In genomic region chr3:196079736-196080516, GRCh38 we compare ENCODE assay signal across 8 cellular contexts. TPM values are rescaled to one million over a fixed set of nuclear protein-coding genes. Genes with fewer than 3 reads are reported as not detected.
DNase-seq lines count a peak whose midpoint lies in the region; ATAC-seq and TF ChIP-seq lines count a peak whose summit lies in the region.
"Not testable (repeated sequence)": the region's sequence is repeated elsewhere in the genome, so short reads cannot be mapped to it uniquely, and the experiment has no call there.

No MANE protein-coding gene starts in this region.

- not testable (repeated sequence) for H2AFZ ChIP-seq in trophoblast cell (ENCODE audit: insufficient read depth, low read length, poor library complexity)

- H4K91ac ChIP-seq in trophoblast cell (ENCODE audit: low read depth, low read length) = not testable (repeated sequence)

- H3K79me1 ChIP-seq in trophoblast cell (ENCODE audit: low read length) = not testable (repeated sequence)

- TF ChIP-seq RAD21 in liver (IDR thresholded peaks at IDR 0.05) = not testable (repeated sequence)

- peak in 1 of 4 donors; percentile 4 for TF ChIP-seq POLR2A in upper lobe of left lung (IDR thresholded peaks at IDR 0.05)

- peaks cover 16% of the 10 kb centered on the region for H3K79me2 ChIP-seq in trophoblast cell (ENCODE audit: control insufficient read depth, insufficient read depth, low read length, poor library complexity)

- not testable (repeated sequence) for DNase-seq in GM06990 (ENCODE audit: extremely low read depth, insufficient read length); MG63; T-helper 17 cell; activated naive CD8-positive, alpha-beta T cell treated with anti-CD3 and anti-CD28 coated beads, Interleukin-2, amount 10 ng/mL, durations not matched to agents 7 days and 5 days; epithelial cell of esophagus (ENCODE audit: low read depth); trophoblast cell; upper lobe of left lung

- not testable (repeated sequence) for H2AK5ac ChIP-seq in trophoblast cell (ENCODE audit: low read length)

- H3K4ac ChIP-seq in trophoblast cell (ENCODE audit: low read depth, low read length) = peak overlapping the region; percentile 86

- POLR2A ChIA-PET in activated naive CD8-positive, alpha-beta T cell treated with anti-CD3 and anti-CD28 coated beads, Interleukin-2, amount 10 ng/mL, durations not matched to agents 7 days and 5 days (lab: Charles Lee) = interaction anchor here (0.8 to 2.9 kb wide), 6 partner anchors 16 to 194 kb away, joined by 3 to 19 read pairs (median 5); no protein-coding TSS in a partner anchor

- not testable (repeated sequence) for H3K9me3 Mint-ChIP-seq in activated naive CD8-positive, alpha-beta T cell treated with anti-CD3 and anti-CD28 coated beads, Interleukin-2, amount 10 ng/mL, durations not matched to agents 7 days and 5 days

- peaks cover 47% of the 10 kb centered on the region for H3K4me1 Mint-ChIP-seq in T-helper 17 cell
- peaks cover 35% of the 10 kb centered on the region for H3K4me1 Mint-ChIP-seq in activated naive CD8-positive, alpha-beta T cell treated with anti-CD3 and anti-CD28 coated beads, Interleukin-2, amount 10 ng/mL, durations not matched to agents 7 days and 5 days

- H3K4me3 Mint-ChIP-seq in T-helper 17 cell = peak overlapping the region; percentile 96
- peak overlapping the region; percentile 99 for H3K4me3 Mint-ChIP-seq in activated naive CD8-positive, alpha-beta T cell treated with anti-CD3 and anti-CD28 coated beads, Interleukin-2, amount 10 ng/mL, durations not matched to agents 7 days and 5 days

- H3K27ac ChIP-seq in liver (ENCODE audit: low read depth in 1 of 2, low read length in 2 of 2); trophoblast cell (ENCODE audit: low read depth, low read length): not testable (repeated sequence)
- peak overlapping the region in 2 of 4 donors; percentile 89 to 95 for H3K27ac ChIP-seq in upper lobe of left lung

- not testable (repeated sequence) for TF ChIP-seq CTCF in GM06990 (IDR thresholded peaks at IDR 0.05; ENCODE audit: insufficient read depth, low read length, poor library complexity, severe bottlenecking); epithelial cell of esophagus (IDR thresholded peaks at IDR 0.05; ENCODE audit: insufficient read depth, low read depth, low read length, missing control alignments); liver (IDR thresholded peaks at IDR 0.05; ENCODE audit: low read depth, low read length, missing input control); upper lobe of left lung (IDR thresholded peaks at IDR 0.05)

- not testable (repeated sequence) for H2BK5ac ChIP-seq in trophoblast cell (ENCODE audit: low read depth, low read length, poor library complexity)

- not testable (repeated sequence) for ATAC-seq in T-helper 17 cell; activated naive CD8-positive, alpha-beta T cell treated with anti-CD3 and anti-CD28 coated beads, Interleukin-2, amount 10 ng/mL, durations not matched to agents 7 days and 5 days (ENCODE audit: low read depth); upper lobe of left lung (ENCODE audit: low FRiP score in 2 of 2)

- H3K14ac ChIP-seq in trophoblast cell (ENCODE audit: low read length) = not testable (repeated sequence)

- H3K36me3 Mint-ChIP-seq in T-helper 17 cell (ENCODE audit: low read depth) = not testable (repeated sequence)
- H3K36me3 Mint-ChIP-seq in activated naive CD8-positive, alpha-beta T cell treated with anti-CD3 and anti-CD28 coated beads, Interleukin-2, amount 10 ng/mL, durations not matched to agents 7 days and 5 days = peaks cover 20% of the 10 kb centered on the region

- H3K4me3 ChIP-seq in GM06990 (replicated peaks; ENCODE audit: low read depth, low read length) (peak overlapping the region; percentile 73), MG63 (peak overlapping the region; percentile 84), epithelial cell of esophagus (ENCODE audit: low read length) (peak overlapping the region; percentile 64), liver (ENCODE audit: low read depth in 1 of 3, low read length in 3 of 3) (peak overlapping the region in 2 of 3 donors; percentile 86 to 96), upper lobe of left lung (peak overlapping the region in 3 of 4 donors; percentile 71 to 99 (median 93))
- not testable (repeated sequence) for H3K4me3 ChIP-seq in trophoblast cell (ENCODE audit: low read depth, low read length)

- not testable (repeated sequence) for H3K23ac ChIP-seq in trophoblast cell (ENCODE audit: low read length)

- H2BK12ac ChIP-seq in trophoblast cell (ENCODE audit: low read length) = not testable (repeated sequence)

- peaks cover 3 to 16% (median 10%) of the 10 kb centered on the region in 4 donors for H3K4me1 ChIP-seq in liver (ENCODE audit: control insufficient read depth in 4 of 4, insufficient read depth in 4 of 4, low read length in 3 of 4)
- not testable (repeated sequence) for H3K4me1 ChIP-seq in trophoblast cell (ENCODE audit: control insufficient read depth in 1 of 2, insufficient read depth in 2 of 2, low read length in 2 of 2)
- peaks cover 12 to 25% (median 14%) of the 10 kb centered on the region in 4 donors for H3K4me1 ChIP-seq in upper lobe of left lung

- peak overlapping the region; percentile 92 for H3K27ac Mint-ChIP-seq in T-helper 17 cell
- peak overlapping the region; percentile 94 for H3K27ac Mint-ChIP-seq in activated naive CD8-positive, alpha-beta T cell treated with anti-CD3 and anti-CD28 coated beads, Interleukin-2, amount 10 ng/mL, durations not matched to agents 7 days and 5 days

- H4K8ac ChIP-seq in trophoblast cell (ENCODE audit: low read depth, low read length) = not testable (repeated sequence)

- not testable (repeated sequence) for TF ChIP-seq EP300 in upper lobe of left lung (IDR thresholded peaks at IDR 0.05)

- not testable (repeated sequence) for H3K9ac ChIP-seq in liver (ENCODE audit: low read depth in 1 of 2, low read length in 2 of 2); trophoblast cell (ENCODE audit: low read length)

- WGBS in liver = 73% methylated on average over 16 of the region's 16 CpGs
- WGBS in trophoblast cell (ENCODE audit: extremely low coverage, insufficient coverage, insufficient read length) = no CpG with 5 or more reads among the region's 16 CpGs
- WGBS in upper lobe of left lung, 2 donors = 79 to 81% methylated on average over 16 of the region's 16 CpGs

- H3K27me3 Mint-ChIP-seq in T-helper 17 cell; activated naive CD8-positive, alpha-beta T cell treated with anti-CD3 and anti-CD28 coated beads, Interleukin-2, amount 10 ng/mL, durations not matched to agents 7 days and 5 days: not testable (repeated sequence)

- H3K9me3 ChIP-seq in MG63; T-helper 17 cell (ENCODE audit: control insufficient read depth, low read length, poor library complexity, severe bottlenecking); liver (ENCODE audit: control insufficient read depth in 4 of 4, low read length in 3 of 4); trophoblast cell (ENCODE audit: insufficient read depth, low read depth, low read length); upper lobe of left lung: not testable (repeated sequence)

- not testable (repeated sequence) for H3K18ac ChIP-seq in trophoblast cell (ENCODE audit: low read length)

- H4K12ac ChIP-seq in trophoblast cell (ENCODE audit: low read depth, low read length) = not testable (repeated sequence)

- not testable (repeated sequence) for H3K4me2 ChIP-seq in trophoblast cell (ENCODE audit: low read length)

- not testable (repeated sequence) for H3K27me3 ChIP-seq in GM06990 (replicated peaks; ENCODE audit: control insufficient read depth, insufficient read depth, low read length); MG63; liver (ENCODE audit: control insufficient read depth in 4 of 4, insufficient read depth in 4 of 4, low read length in 3 of 4); trophoblast cell (ENCODE audit: insufficient read depth, low read length); upper lobe of left lung

- H2BK120ac ChIP-seq in trophoblast cell (ENCODE audit: insufficient read depth, low read length, poor library complexity) = not testable (repeated sequence)

- H3K36me3 ChIP-seq in GM06990 (ENCODE audit: control insufficient read depth, insufficient read depth, low read length); liver (ENCODE audit: control insufficient read depth in 4 of 4, insufficient read depth in 3 of 4, low read depth in 1 of 4, low read length in 3 of 4); trophoblast cell (ENCODE audit: control insufficient read depth in 1 of 2, insufficient read depth in 2 of 2, low read length in 2 of 2): not testable (repeated sequence)
- H3K36me3 ChIP-seq in MG63 (peaks cover 25% of the 10 kb centered on the region), upper lobe of left lung (peaks cover 0 to 20% (median 7%) of the 10 kb centered on the region in 4 donors)

RNA-seq across cellular contexts. Expression of gene TFRC, which starts 2.0 kb away (rescaled TPM):
- 49.9 and 59.5 TPM in 2 replicates for total RNA-seq in MG63 (2014; rRNA removed; shearing (Covaris generic); ENCODE audit: low replicate concordance)
- total RNA-seq in T-helper 17 cell (100 to 1,000 TPM; 218 to 221 TPM), liver (1,000 to 10,000 TPM in 1 of 2 donors, 100 to 1,000 TPM in 1; 126 to 1,250 TPM), upper lobe of left lung (100 to 1,000 TPM in 5 of 6 donors, 10 to 100 TPM in 1; 66.0 to 323 (median 234) TPM)
- total RNA-seq in activated naive CD8-positive, alpha-beta T cell treated with anti-CD3 and anti-CD28 coated beads, Interleukin-2, amount 10 ng/mL, durations not matched to agents 7 days and 5 days = 100 to 1,000 TPM; 168 to 171 TPM
- 10 to 100 TPM; 19.1 to 20.7 TPM for polyA plus RNA-seq in liver
- polyA plus RNA-seq in trophoblast cell (2013) = 57.9 and 61.0 TPM in 2 replicates
